ENCODE assay signal across 8 cellular contexts in genomic region chr4:70601422-70602039, GRCh38. TPM values are rescaled to one million over a fixed set of nuclear protein-coding genes. Genes with fewer than 3 reads are reported as not detected.
DNase-seq lines count a peak whose midpoint lies in the region; ATAC-seq, FAIRE-seq and TF ChIP-seq lines count a peak whose summit lies in the region.

No MANE protein-coding gene starts in this region.

- TF ChIP-seq CTCF in AG04450 (IDR thresholded peaks at IDR 0.05; ENCODE audit: low read depth, low read length) (peak; percentile 86), astrocyte (IDR thresholded peaks at IDR 0.05; ENCODE audit: insufficient read depth, low read depth, low read length) (peak; percentile 76)

- H3K36me3 ChIP-seq in astrocyte (ENCODE audit: insufficient read depth, low read length): no peaks in the 10 kb centered on the region

- H3K4me3 Mint-ChIP-seq in astrocyte (ENCODE audit: unreplicated experiment) (no peak overlapping the region), immature natural killer cell (no peak overlapping the region)

- H3K9me3 Mint-ChIP-seq in astrocyte (ENCODE audit: unreplicated experiment): no peaks in the 10 kb centered on the region
- H3K9me3 Mint-ChIP-seq in immature natural killer cell: no peaks in the 10 kb centered on the region

- no peaks in the 10 kb centered on the region for H3K4me1 ChIP-seq in astrocyte (ENCODE audit: insufficient read depth, low read length)

- H3K27ac ChIP-seq in AG04450 (ENCODE audit: low read depth, low read length) (no peak overlapping the region), astrocyte (ENCODE audit: low read depth, low read length) (no peak overlapping the region)

- H3K27me3 ChIP-seq in AG04450 (ENCODE audit: control insufficient read depth, insufficient read depth, low read length): no peaks in the 10 kb centered on the region
- H3K27me3 ChIP-seq in astrocyte (ENCODE audit: insufficient read depth, low read length): no peaks in the 10 kb centered on the region

- ATAC-seq in GM18519 (IDR thresholded peaks at IDR 0.05; ENCODE audit: low FRiP score, unreplicated experiment) (peak; percentile 96), HG02973 (IDR thresholded peaks at IDR 0.05; ENCODE audit: unreplicated experiment) (peak; percentile 98)

- H3K4me1 Mint-ChIP-seq in astrocyte (ENCODE audit: low read depth, unreplicated experiment): peaks cover 4% of the 10 kb centered on the region
- H3K4me1 Mint-ChIP-seq in immature natural killer cell: peaks cover 0 to 5% of the 10 kb centered on the region in 2 donors

- no peak overlapping the region for H2AFZ ChIP-seq in astrocyte (ENCODE audit: low read depth, low read length)

- H3K27ac Mint-ChIP-seq in astrocyte (ENCODE audit: unreplicated experiment) (no peak overlapping the region), immature natural killer cell (no peak overlapping the region)

- peak; percentile 54 for DNase-seq in AG04450 (ENCODE audit: low read depth, low spot score)
- DNase-seq in NCI-H1694 treated with DMSO at 0.1 percent for 48 hours (lab: John Stamatoyannopoulos, UW): peak; percentile 55
- DNase-seq in T-helper 2 cell: peak; percentile 9 to 80 (median 33)
- DNase-seq in astrocyte (ENCODE audit: low read depth): peak; percentile 49
- peak; percentile 42 to 55 (median 53) for DNase-seq in immature natural killer cell
- peak; percentile 23 to 46 for DNase-seq in stimulated activated CD4-positive, alpha-beta T cell treated with anti-CD3 and anti-CD28 coated beads, Interleukin-1b, Interleukin-23, amount 100 ng/mL, for 4 hours (ENCODE audit: low read depth in 2 of 2)

- H3K36me3 Mint-ChIP-seq in astrocyte (ENCODE audit: low read depth, unreplicated experiment) (no peaks in the 10 kb centered on the region), immature natural killer cell (no peaks in the 10 kb centered on the region)

- CTCF ChIA-PET in AG04450 (lab: Charles Lee): interaction anchor here (0.6 to 2.3 kb wide), 9 partner anchors 10 to 1713 kb away, joined by 3 to 6 read pairs (median 4); no protein-coding TSS in a partner anchor

- FAIRE-seq in astrocyte (lab: Jason Lieb, UNC): no peak

- no peaks in the 10 kb centered on the region for H3K27me3 Mint-ChIP-seq in astrocyte (ENCODE audit: low read depth, unreplicated experiment)
- H3K27me3 Mint-ChIP-seq in immature natural killer cell (ENCODE audit: low read depth in 3 of 3): peaks cover 2 to 6% (median 2%) of the 10 kb centered on the region in 3 donors

- no peaks in the 10 kb centered on the region for H3K9me3 ChIP-seq in AG04450 (ENCODE audit: control insufficient read depth, insufficient read depth, low read length)
- H3K9me3 ChIP-seq in astrocyte (ENCODE audit: insufficient read depth, low read depth, low read length): no peaks in the 10 kb centered on the region

- no peak overlapping the region for H3K9ac ChIP-seq in astrocyte (ENCODE audit: low read length)

- H3K4me3 ChIP-seq in AG04450 (ENCODE audit: low read depth, low read length) (no peak overlapping the region), astrocyte (ENCODE audit: insufficient read depth, low read depth, low read length) (no peak overlapping the region)

- H3K4me2 ChIP-seq in astrocyte (ENCODE audit: low read length): no peak overlapping the region

- no peaks in the 10 kb centered on the region for H3K79me2 ChIP-seq in astrocyte (ENCODE audit: insufficient read depth, low read length)

- no peaks in the 10 kb centered on the region for H4K20me1 ChIP-seq in astrocyte (ENCODE audit: insufficient read depth, low read length)

- POLR2A ChIA-PET in AG04450 (lab: Yijun Ruan, JAX): no interaction called here

RNA-seq across cellular contexts. Expression of gene AMBN, which starts 9.5 kb away (rescaled TPM):
- polyA plus RNA-seq in AG04450 (2011; rRNA removed) (not detected in 2 replicates), immature natural killer cell (not detected)
- polyA minus RNA-seq in AG04450 (2011; rRNA and poly(A)+ RNA removed): not detected in 2 replicates
- not detected in 2 replicates for total RNA-seq in astrocyte

RNA-seq across cellular contexts. Expression of gene ENAM, which starts 27.0 kb away (rescaled TPM):
- polyA plus RNA-seq in AG04450 (2011; rRNA removed): 0.05 and 0.14 TPM in 2 replicates
- 0.04 TPM in 1 of 2 replicates, not detected in the other for polyA minus RNA-seq in AG04450 (2011; rRNA and poly(A)+ RNA removed)
- 0.11 and 0.38 TPM in 2 replicates for total RNA-seq in astrocyte
- not detected for polyA plus RNA-seq in immature natural killer cell
